Comparison of ENCODE assay signal across 21 cellular contexts in genomic region chr6:130216630-130217029, GRCh38. TPM values are rescaled to one million over a fixed set of nuclear protein-coding genes. Genes with fewer than 3 reads are reported as not detected.
A peak's percentile ranks its signal among the peaks of the same experiment; 100 is the strongest.
DNase-seq lines count a peak whose midpoint lies in the region; ATAC-seq and TF ChIP-seq lines count a peak whose summit lies in the region.
"Had no signal": no experiment of that assay in that cellular context is flagged by ENCODE, and none has a peak within 500 bp of the region (broad histone marks: within the 10 kb centered on the region; RNA-seq: fewer than 3 reads in every experiment).

No MANE protein-coding gene starts in this region.

- TF ChIP-seq RAD21 in neural cell (conservative IDR thresholded peaks at IDR 0.05): no peak

- no peak overlapping the region for H3K4me3 Mint-ChIP-seq in activated T-cell treated with anti-CD3 and anti-CD28 coated beads, Interleukin-2, amount 50 U/mL, for 24 hours
- peak overlapping the region in 1 of 2 donors; percentile 37 for H3K4me3 Mint-ChIP-seq in activated T-cell treated with anti-CD3 and anti-CD28 coated beads, Interleukin-2, amount 50 U/mL, for 72 hours
- peak overlapping the region; percentile 61 to 93 (median 90) for H3K4me3 Mint-ChIP-seq in CD8-positive, alpha-beta memory T cell
- peak overlapping the region; percentile 78 to 97 for H3K4me3 Mint-ChIP-seq in effector memory CD8-positive, alpha-beta T cell
- peak overlapping the region in 1 of 3 donors; percentile 75 for H3K4me3 Mint-ChIP-seq in T-cell
- H3K4me3 Mint-ChIP-seq: IgD-negative memory B cell had no signal

- peak overlapping the region; percentile 26 for H3K27ac Mint-ChIP-seq in activated T-cell treated with anti-CD3 and anti-CD28 coated beads, Interleukin-2, amount 50 U/mL, for 24 hours
- H3K27ac Mint-ChIP-seq in activated T-cell treated with anti-CD3 and anti-CD28 coated beads, Interleukin-2, amount 50 U/mL, for 72 hours: no peak overlapping the region
- peak overlapping the region; percentile 23 to 85 (median 72) for H3K27ac Mint-ChIP-seq in CD8-positive, alpha-beta memory T cell
- H3K27ac Mint-ChIP-seq in effector memory CD8-positive, alpha-beta T cell: peak overlapping the region; percentile 63 to 92
- H3K27ac Mint-ChIP-seq in T-cell: peak overlapping the region in 1 of 2 donors; percentile 71
- H3K27ac Mint-ChIP-seq: IgD-negative memory B cell had no signal

- no peaks in the 10 kb centered on the region for H3F3A ChIP-seq in neural cell (ENCODE audit: insufficient read depth, low read length, poor library complexity, severe bottlenecking)

- H3K4me3 ChIP-seq in CD8-positive, alpha-beta memory T cell (ENCODE audit: low read length): no peak overlapping the region
- no peak overlapping the region for H3K4me3 ChIP-seq in neural cell (ENCODE audit: low read length)
- H3K4me3 ChIP-seq: BLaER1 treated with 17β-estradiol and CSF1 and Interleukin-3, amounts not matched to agents 10 nM and 100 nM; Peyer's patch; SJCRH30 had no signal

- no peaks in the 10 kb centered on the region for H3K36me3 ChIP-seq in CD8-positive, alpha-beta memory T cell (ENCODE audit: insufficient read depth, low read length)
- no peaks in the 10 kb centered on the region for H3K36me3 ChIP-seq in neural cell (ENCODE audit: insufficient read depth, low read length)
- H3K36me3 ChIP-seq: BLaER1 treated with 17β-estradiol and CSF1 and Interleukin-3, amounts not matched to agents 10 nM and 100 nM; Peyer's patch; SJCRH30 had no signal

- H3K27me3 Mint-ChIP-seq in activated T-cell treated with anti-CD3 and anti-CD28 coated beads, Interleukin-2, amount 50 U/mL, for 24 hours: no peaks in the 10 kb centered on the region
- H3K27me3 Mint-ChIP-seq in activated T-cell treated with anti-CD3 and anti-CD28 coated beads, Interleukin-2, amount 50 U/mL, for 72 hours (ENCODE audit: low read depth): no peaks in the 10 kb centered on the region
- no peaks in the 10 kb centered on the region for H3K27me3 Mint-ChIP-seq in CD8-positive, alpha-beta memory T cell
- H3K27me3 Mint-ChIP-seq in effector memory CD8-positive, alpha-beta T cell: no peaks in the 10 kb centered on the region
- H3K27me3 Mint-ChIP-seq in T-cell: no peaks in the 10 kb centered on the region

- H3K9ac ChIP-seq in neural cell (ENCODE audit: low read length): no peak overlapping the region
- H3K9ac ChIP-seq: BLaER1 treated with 17β-estradiol and CSF1 and Interleukin-3, amounts not matched to agents 10 nM and 100 nM had no signal

- no peak for TF ChIP-seq CTCF in neural cell (IDR thresholded peaks at IDR 0.05; ENCODE audit: poor library complexity, severe bottlenecking)

- DNase-seq in activated T-cell treated with anti-CD3 and anti-CD28 coated beads, Interleukin-2, amount 50 U/mL, for 24 hours: no peak
- DNase-seq in activated T-cell treated with anti-CD3 and anti-CD28 coated beads, Interleukin-2, amount 50 U/mL, for 72 hours: no peak
- DNase-seq in CD8-positive, alpha-beta memory T cell: peak in 1 of 5 donors; percentile 29
- DNase-seq in effector memory CD8-positive, alpha-beta T cell: no peak
- DNase-seq in T-cell: no peak
- DNase-seq: DMS53, GDM1, NCI-H1105, NCI-H146, NCI-H2029, NCI-H2227 treated with DMSO at 0.1 percent for 48 hours, NCI-H510A, NCI-H748 treated with DMSO at 0.1 percent for 48 hours, Peyer's patch, SJCRH30 had no signal

- H3K9me3 ChIP-seq in CD8-positive, alpha-beta memory T cell (ENCODE audit: low read length): no peaks in the 10 kb centered on the region
- no peaks in the 10 kb centered on the region for H3K9me3 ChIP-seq in neural cell (ENCODE audit: low read length)
- H3K9me3 ChIP-seq: Peyer's patch, SJCRH30 had no signal

- H3K9me3 Mint-ChIP-seq in activated T-cell treated with anti-CD3 and anti-CD28 coated beads, Interleukin-2, amount 50 U/mL, for 24 hours: no peaks in the 10 kb centered on the region
- no peaks in the 10 kb centered on the region for H3K9me3 Mint-ChIP-seq in activated T-cell treated with anti-CD3 and anti-CD28 coated beads, Interleukin-2, amount 50 U/mL, for 72 hours
- peaks cover 0 to 3% (median 0%) of the 10 kb centered on the region in 5 donors for H3K9me3 Mint-ChIP-seq in CD8-positive, alpha-beta memory T cell
- no peaks in the 10 kb centered on the region for H3K9me3 Mint-ChIP-seq in effector memory CD8-positive, alpha-beta T cell
- peaks cover 0 to 4% (median 0%) of the 10 kb centered on the region in 3 donors for H3K9me3 Mint-ChIP-seq in T-cell
- H3K9me3 Mint-ChIP-seq: IgD-negative memory B cell had no signal

- no peak for ATAC-seq in activated T-cell treated with anti-CD3 and anti-CD28 coated beads, Interleukin-2, amount 50 U/mL, for 72 hours (replicated peaks in 1 of 2)
- ATAC-seq in effector memory CD8-positive, alpha-beta T cell (replicated peaks): no peak
- ATAC-seq in HG03432 (IDR thresholded peaks at IDR 0.05; ENCODE audit: unreplicated experiment): no peak
- no peak for ATAC-seq in T-cell (replicated peaks in 1 of 4)

- H3K79me2 ChIP-seq in neural cell (replicated peaks; ENCODE audit: insufficient read depth, low read length): no peaks in the 10 kb centered on the region

- no peak overlapping the region for H3K4me2 ChIP-seq in neural cell (ENCODE audit: low read length)

- H2AFZ ChIP-seq in neural cell (ENCODE audit: low read depth, low read length): no peak overlapping the region

- no peaks in the 10 kb centered on the region for H4K20me1 ChIP-seq in neural cell (ENCODE audit: insufficient read depth)
- H4K20me1 ChIP-seq: BLaER1 treated with 17β-estradiol and CSF1 and Interleukin-3, amounts not matched to agents 10 nM and 100 nM had no signal

- no peaks in the 10 kb centered on the region for H3K27me3 ChIP-seq in CD8-positive, alpha-beta memory T cell (ENCODE audit: insufficient read depth, low read length, poor library complexity, severe bottlenecking)
- H3K27me3 ChIP-seq in neural cell (ENCODE audit: insufficient read depth, low read depth, low read length): no peaks in the 10 kb centered on the region
- H3K27me3 ChIP-seq: BLaER1 treated with 17β-estradiol and CSF1 and Interleukin-3, amounts not matched to agents 10 nM and 100 nM; Peyer's patch; SJCRH30 had no signal

- CTCF ChIA-PET in CD8-positive, alpha-beta memory T cell (lab: Charles Lee): interaction anchor here (1.7 to 1.9 kb wide), 2 partner anchors 13 to 66 kb away, joined by 6 to 7 read pairs; no protein-coding TSS in a partner anchor
- CTCF ChIA-PET in T-cell (lab: Charles Lee): interaction anchor here (0.6 to 1.2 kb wide), 3 partner anchors 10 to 186 kb away, joined by 3 to 5 read pairs (median 5); no protein-coding TSS in a partner anchor

- no peak overlapping the region for H3K27ac ChIP-seq in CD8-positive, alpha-beta memory T cell (ENCODE audit: low read depth, low read length)
- peak overlapping the region; percentile 3 for H3K27ac ChIP-seq in neural cell (ENCODE audit: low read length)
- H3K27ac ChIP-seq: BLaER1 treated with 17β-estradiol and CSF1 and Interleukin-3, amounts not matched to agents 10 nM and 100 nM; Peyer's patch; SJCRH30 had no signal

- H3K4me1 Mint-ChIP-seq in activated T-cell treated with anti-CD3 and anti-CD28 coated beads, Interleukin-2, amount 50 U/mL, for 24 hours (ENCODE audit: low read depth): peaks cover 71% of the 10 kb centered on the region
- peaks cover 51% of the 10 kb centered on the region for H3K4me1 Mint-ChIP-seq in activated T-cell treated with anti-CD3 and anti-CD28 coated beads, Interleukin-2, amount 50 U/mL, for 72 hours (ENCODE audit: low read depth)
- peaks cover 52 to 94% (median 92%) of the 10 kb centered on the region in 3 donors for H3K4me1 Mint-ChIP-seq in CD8-positive, alpha-beta memory T cell
- peaks cover 40 to 59% of the 10 kb centered on the region in 2 donors for H3K4me1 Mint-ChIP-seq in effector memory CD8-positive, alpha-beta T cell (ENCODE audit: low read depth in 2 of 2)
- H3K4me1 Mint-ChIP-seq in T-cell: peaks cover 57 to 82% (median 71%) of the 10 kb centered on the region in 3 donors

- peaks cover under 1% of the 10 kb centered on the region for H3K36me3 Mint-ChIP-seq in activated T-cell treated with anti-CD3 and anti-CD28 coated beads, Interleukin-2, amount 50 U/mL, for 24 hours (ENCODE audit: low read depth)
- H3K36me3 Mint-ChIP-seq in activated T-cell treated with anti-CD3 and anti-CD28 coated beads, Interleukin-2, amount 50 U/mL, for 72 hours (ENCODE audit: insufficient read depth in 2 of 2): peaks cover 0 to 2% of the 10 kb centered on the region in 2 donors
- H3K36me3 Mint-ChIP-seq in CD8-positive, alpha-beta memory T cell: peaks cover 20 to 53% (median 31%) of the 10 kb centered on the region in 3 donors
- peaks cover 47% of the 10 kb centered on the region for H3K36me3 Mint-ChIP-seq in effector memory CD8-positive, alpha-beta T cell (ENCODE audit: insufficient read depth)
- peaks cover 24% of the 10 kb centered on the region for H3K36me3 Mint-ChIP-seq in T-cell

- H3K4me1 ChIP-seq in CD8-positive, alpha-beta memory T cell (ENCODE audit: insufficient read depth, low read length): peaks cover 28% of the 10 kb centered on the region
- H3K4me1 ChIP-seq: Peyer's patch, SJCRH30 had no signal

- no peak for TF ChIP-seq EP300 in neural cell (conservative IDR thresholded peaks at IDR 0.05; ENCODE audit: poor library complexity, severe bottlenecking)

- no peaks in the 10 kb centered on the region for H3K9me2 ChIP-seq in neural cell (ENCODE audit: insufficient read depth, low read length)

- POLR2A ChIA-PET in CD8-positive, alpha-beta memory T cell (lab: Charles Lee): no interaction called here
- POLR2A ChIA-PET in T-cell (lab: Charles Lee): interaction anchor here (0.6 to 1.2 kb wide), 3 partner anchors 8 to 180 kb away, joined by 5 to 10 read pairs (median 8); no protein-coding TSS in a partner anchor

RNA-seq across cellular contexts. Expression of gene SAMD3, which starts 6.1 kb away (rescaled TPM):
- 1 to 10 TPM; 3.8 to 4.6 TPM for total RNA-seq in activated T-cell treated with anti-CD3 and anti-CD28 coated beads, Interleukin-2, amount 50 U/mL, for 72 hours
- total RNA-seq in CD8-positive, alpha-beta memory T cell: 10 to 100 TPM; 12.5 to 14.5 TPM
- 220 TPM for polyA plus RNA-seq in CD8-positive, alpha-beta memory T cell
- 17.1 and 25.9 TPM in 2 replicates for polyA plus RNA-seq in neural cell
- 26.1 and 27.9 TPM in 2 replicates for polyA minus RNA-seq in neural cell
- 10 to 100 TPM; 27.5 to 73.8 (median 38.5) TPM for total RNA-seq in T-cell
- total RNA-seq: A673, OCI-LY7, SJCRH30 had no signal
